Comparison of ENCODE assay signal across 11 cellular contexts in the genomic region with DNA sequence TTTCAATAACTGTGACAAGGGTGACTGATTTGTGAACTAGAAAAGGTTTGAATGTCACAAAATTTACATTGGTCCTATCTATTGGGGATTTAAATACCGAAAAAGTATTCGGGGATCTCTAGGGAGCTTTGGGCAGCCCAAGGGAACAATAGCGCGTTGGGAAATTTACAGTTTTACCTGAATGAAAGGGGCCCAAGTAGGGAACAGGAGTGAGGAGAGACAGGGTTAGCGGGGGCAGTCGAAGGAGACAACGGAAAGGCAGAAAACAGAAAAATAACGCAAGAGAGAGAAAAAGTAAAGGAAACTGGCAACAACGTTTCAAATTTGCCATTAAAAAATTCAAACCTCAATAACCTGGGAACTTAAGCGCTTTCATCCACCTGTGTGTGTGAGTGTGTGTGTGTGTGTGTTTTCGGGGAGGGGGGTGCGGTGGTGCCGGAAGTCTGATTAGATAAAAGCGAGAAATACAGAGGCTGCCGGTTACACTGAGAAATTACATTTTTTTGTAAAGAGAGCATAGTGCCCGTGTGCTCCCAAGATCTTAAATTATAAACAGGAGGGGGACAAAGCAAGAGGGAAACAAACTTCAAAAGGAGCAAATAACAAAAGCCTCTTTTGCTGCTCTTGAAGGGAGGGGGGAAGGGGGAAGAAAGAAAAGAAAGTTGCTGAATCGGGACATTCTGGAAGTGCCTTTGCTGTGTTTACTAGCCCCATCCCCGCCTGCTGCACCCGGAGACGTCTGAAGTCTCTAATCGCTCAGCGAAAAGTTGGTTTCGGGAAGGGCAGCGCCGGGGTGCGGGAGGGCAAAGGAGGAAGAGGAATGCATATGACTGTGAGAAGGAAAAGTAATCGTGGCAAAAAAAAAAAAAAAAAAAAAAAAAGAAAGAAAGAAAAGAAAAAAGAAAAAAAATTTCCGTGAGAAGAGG. TPM values are rescaled to one million over a fixed set of nuclear protein-coding genes. Genes with fewer than 3 reads are reported as not detected.
A peak's percentile ranks its signal among the peaks of the same experiment; 100 is the strongest.
DNase-seq lines count a peak whose midpoint lies in the region; ATAC-seq and TF ChIP-seq lines count a peak whose summit lies in the region.
"Had no signal": no experiment of that assay in that cellular context is flagged by ENCODE, and none has a peak within 500 bp of the region (broad histone marks: within the 10 kb centered on the region; RNA-seq: fewer than 3 reads in every experiment).

No MANE protein-coding gene starts in this region.

- H3K27me3 ChIP-seq in CD8-positive, alpha-beta memory T cell (ENCODE audit: insufficient read depth, low read length, poor library complexity, severe bottlenecking): peaks cover 46% of the 10 kb centered on the region
- H3K27me3 ChIP-seq in HUES64 (ENCODE audit: insufficient read depth, low read length): peaks cover 100% of the 10 kb centered on the region

- H3K36me3 ChIP-seq in CD8-positive, alpha-beta memory T cell (ENCODE audit: insufficient read depth, low read length): no peaks in the 10 kb centered on the region
- H3K36me3 ChIP-seq in HUES64 (ENCODE audit: insufficient read depth, low read length): no peaks in the 10 kb centered on the region
- H3K36me3 ChIP-seq: ovary had no signal

- under 1% methylated on average over 27 of the region's 28 CpGs for WGBS in HUES64

- no peak for ATAC-seq in GM19351 (IDR thresholded peaks at IDR 0.05; ENCODE audit: unreplicated experiment)

- CTCF ChIA-PET in CD8-positive, alpha-beta memory T cell (lab: Charles Lee): no interaction called here

- H3K4me3 Mint-ChIP-seq in CD8-positive, alpha-beta memory T cell: peak overlapping the region in 5 of 7 donors; percentile 22 to 63 (median 36)
- H3K4me3 Mint-ChIP-seq in chondrocyte (ENCODE audit: unreplicated experiment) (peak overlapping the region; percentile 72), nephron progenitor cell (peak overlapping the region; percentile 73)
- H3K4me3 Mint-ChIP-seq: dendritic cell treated with granulocyte-macrophage colony-stimulating factor and Interleukin-4, amounts not matched to agents 40 ng/mL and 50 ng/mL, for 4 days had no signal

- TF ChIP-seq CTCF in chondrocyte (IDR thresholded peaks at IDR 0.05): no peak
- no peak for TF ChIP-seq CTCF in nephron progenitor cell (IDR thresholded peaks at IDR 0.05)

- POLR2A ChIA-PET in CD8-positive, alpha-beta memory T cell (lab: Charles Lee): no interaction called here

- peaks cover 12 to 42% (median 32%) of the 10 kb centered on the region in 5 donors for H3K9me3 Mint-ChIP-seq in CD8-positive, alpha-beta memory T cell
- no peaks in the 10 kb centered on the region for H3K9me3 Mint-ChIP-seq in chondrocyte (ENCODE audit: low read depth)
- H3K9me3 Mint-ChIP-seq in nephron progenitor cell: no peaks in the 10 kb centered on the region

- DNase-seq in CD8-positive, alpha-beta memory T cell: no peak
- DNase-seq in chondrocyte (ENCODE audit: low spot score) (no peak), nephron progenitor cell (no peak), SHP77 (lab: John Stamatoyannopoulos, UW) (no peak), NCI-H748 treated with DMSO at 0.1 percent for 48 hours (lab: John Stamatoyannopoulos, UW) (no peak)
- no peak for DNase-seq in stimulated activated CD4-positive, alpha-beta T cell treated with anti-CD3 and anti-CD28 coated beads, Interleukin-4, amount 100 ng/mL, for 4 hours
- DNase-seq: NCI-H2107, ovary had no signal

- peaks cover 0 to 7% (median 1%) of the 10 kb centered on the region in 3 donors for H3K36me3 Mint-ChIP-seq in CD8-positive, alpha-beta memory T cell
- H3K36me3 Mint-ChIP-seq in chondrocyte (ENCODE audit: low read depth) (peaks cover 5% of the 10 kb centered on the region), nephron progenitor cell (ENCODE audit: low read depth) (no peaks in the 10 kb centered on the region)

- no peak overlapping the region for H3K4me3 ChIP-seq in CD8-positive, alpha-beta memory T cell (ENCODE audit: low read length)
- H3K4me3 ChIP-seq in HUES64 (ENCODE audit: low read length): peak overlapping the region; percentile 55
- H3K4me3 ChIP-seq: ovary had no signal

- H3K4me1 Mint-ChIP-seq in CD8-positive, alpha-beta memory T cell: peaks cover 20 to 26% (median 23%) of the 10 kb centered on the region in 3 donors
- peaks cover 51% of the 10 kb centered on the region for H3K4me1 Mint-ChIP-seq in chondrocyte (ENCODE audit: low read depth)
- H3K4me1 Mint-ChIP-seq in nephron progenitor cell: peaks cover 58% of the 10 kb centered on the region

- no peak overlapping the region for H3K27ac ChIP-seq in CD8-positive, alpha-beta memory T cell (ENCODE audit: low read depth, low read length)
- H3K27ac ChIP-seq in HUES64 (ENCODE audit: low read depth, low read length): no peak overlapping the region; the same call in 1 of the 2 replicates
- H3K27ac ChIP-seq: ovary had no signal

- H3K4me1 ChIP-seq in CD8-positive, alpha-beta memory T cell (ENCODE audit: insufficient read depth, low read length): no peaks in the 10 kb centered on the region
- peaks cover 72% of the 10 kb centered on the region for H3K4me1 ChIP-seq in HUES64 (ENCODE audit: insufficient read depth, low read length)

- peaks cover 80% of the 10 kb centered on the region in 2 donors for H3K27me3 Mint-ChIP-seq in CD8-positive, alpha-beta memory T cell
- H3K27me3 Mint-ChIP-seq in chondrocyte (ENCODE audit: low read depth) (peaks cover 68% of the 10 kb centered on the region), nephron progenitor cell (ENCODE audit: low read depth, poor library complexity) (peaks cover 100% of the 10 kb centered on the region)

- H3K27ac Mint-ChIP-seq in CD8-positive, alpha-beta memory T cell: peak overlapping the region in 1 of 8 donors; percentile 31
- H3K27ac Mint-ChIP-seq in chondrocyte (ENCODE audit: unreplicated experiment) (peak overlapping the region; percentile 68), nephron progenitor cell (peak overlapping the region; percentile 68)
- H3K27ac Mint-ChIP-seq: dendritic cell treated with granulocyte-macrophage colony-stimulating factor and Interleukin-4, amounts not matched to agents 40 ng/mL and 50 ng/mL, for 4 days had no signal

- no peak overlapping the region for H3K9ac ChIP-seq in HUES64 (ENCODE audit: low read depth, low read length)

- no peaks in the 10 kb centered on the region for H3K9me3 ChIP-seq in CD8-positive, alpha-beta memory T cell (ENCODE audit: low read length)
- H3K9me3 ChIP-seq in HUES64 (ENCODE audit: insufficient read depth, low read depth, low read length): no peaks in the 10 kb centered on the region

RNA-seq across cellular contexts. Expression of a gene that starts 0.7 kb away (rescaled TPM):
- total RNA-seq in CD8-positive, alpha-beta memory T cell: not detected
- polyA plus RNA-seq in CD8-positive, alpha-beta memory T cell: not detected
- 5.2 TPM for polyA plus RNA-seq in HUES64 (2013, experiment 1 of 2)
- 19.0 TPM for polyA plus RNA-seq in HUES64 (2013, experiment 2 of 2)
- 8.8 to 57.3 TPM (median 12.8 TPM) in 3 replicates for total RNA-seq in chondrocyte

RNA-seq across cellular contexts. Expression of a gene that starts 2.1 kb away (rescaled TPM):
- not detected for total RNA-seq in CD8-positive, alpha-beta memory T cell
- polyA plus RNA-seq in CD8-positive, alpha-beta memory T cell: not detected
- 0.40 TPM for polyA plus RNA-seq in HUES64 (2013, experiment 1 of 2)
- 2.3 TPM for polyA plus RNA-seq in HUES64 (2013, experiment 2 of 2)
- total RNA-seq in chondrocyte: 1.7 to 10.2 TPM (median 1.7 TPM) in 3 replicates
- total RNA-seq: ovary had no signal
- polyA plus RNA-seq: ovary had no signal
